ENCODE assay signal across 1 cellular context in genomic region chr20:31920275-31920855, GRCh38.
TF ChIP-seq lines count a peak whose summit lies in the region.

No MANE protein-coding gene starts in this region.

TF ChIP-seq in HepG2, 621 proteins besides CTCF, POLR2A, EP300 and RAD21 (continued from another document):
- TF ChIP-seq ZNF646 (CRISPR knock-in tag; IDR thresholded peaks at IDR 0.05): no peak
- TF ChIP-seq ZNF788 (CRISPR knock-in tag; IDR thresholded peaks at IDR 0.05; ENCODE audit: borderline replicate concordance): no peak
- no peak for TF ChIP-seq ZNF660 (CRISPR knock-in tag; IDR thresholded peaks at IDR 0.05; ENCODE audit: borderline replicate concordance, low read depth)
- TF ChIP-seq MIXL1 (CRISPR knock-in tag; IDR thresholded peaks at IDR 0.05): no peak
- no peak for TF ChIP-seq ZNF775 (CRISPR knock-in tag; IDR thresholded peaks at IDR 0.05; ENCODE audit: borderline replicate concordance)
- peak; percentile 88 for TF ChIP-seq ZNF768 (CRISPR knock-in tag; IDR thresholded peaks at IDR 0.05)
- no peak for TF ChIP-seq ZBTB3 (CRISPR knock-in tag; IDR thresholded peaks at IDR 0.05; ENCODE audit: borderline replicate concordance, low read depth)
- TF ChIP-seq ZNF724P (CRISPR knock-in tag; IDR thresholded peaks at IDR 0.05; ENCODE audit: borderline replicate concordance): no peak
- no peak for TF ChIP-seq GRHL1 (CRISPR knock-in tag; conservative IDR thresholded peaks at IDR 0.05)
- no peak for TF ChIP-seq REST (IDR thresholded peaks at IDR 0.05; ENCODE audit: borderline replicate concordance in 1 of 2, low read depth in 1 of 2, low read length in 2 of 2)
- TF ChIP-seq ZNF263 (CRISPR knock-in tag; IDR thresholded peaks at IDR 0.05): 0 out of 2 replicates have a peak, but pooled peaks have one; percentile 38
- TF ChIP-seq ZNF12 (CRISPR knock-in tag; IDR thresholded peaks at IDR 0.05): no peak
- no peak for TF ChIP-seq SALL2 (CRISPR knock-in tag; IDR thresholded peaks at IDR 0.05)
- no peak for TF ChIP-seq KDM1A (CRISPR knock-in tag; IDR thresholded peaks at IDR 0.05)
- TF ChIP-seq SOX6 (IDR thresholded peaks at IDR 0.05): no peak
- no peak for TF ChIP-seq SOX6 (CRISPR knock-in tag; IDR thresholded peaks at IDR 0.05)
